In the genomic region with DNA sequence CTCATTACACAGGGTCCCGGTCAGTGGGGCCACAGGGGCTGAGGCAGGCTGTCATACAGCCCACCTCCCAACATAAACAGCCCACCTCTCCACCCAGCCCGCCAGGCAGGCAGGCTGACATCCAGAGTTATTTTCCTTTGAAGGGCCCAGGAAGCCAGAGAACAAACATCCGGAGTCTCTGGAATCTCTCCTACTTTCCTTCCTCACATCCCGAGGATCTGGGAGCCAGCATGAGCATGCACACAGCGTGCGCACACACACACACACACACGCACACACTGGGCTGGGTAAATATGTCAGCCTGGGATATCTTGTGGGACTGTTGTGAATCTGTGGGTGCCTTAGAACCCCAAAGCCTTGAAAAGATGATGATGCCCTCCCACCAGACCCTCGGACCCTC, we compare ENCODE assay signal across 25 cellular contexts. TPM values are rescaled to one million over a fixed set of nuclear protein-coding genes. Genes with fewer than 3 reads are reported as not detected.
DNase-seq lines count a peak whose midpoint lies in the region; ATAC-seq and TF ChIP-seq lines count a peak whose summit lies in the region.
"Had no signal": no experiment of that assay in that cellular context is flagged by ENCODE, and none has a peak within 500 bp of the region (broad histone marks: within the 10 kb centered on the region; RNA-seq: fewer than 3 reads in every experiment).

No MANE protein-coding gene starts in this region.

- CTCF ChIA-PET in Caco-2 (lab: Charles Lee): no interaction called here

- H3K4me3 Mint-ChIP-seq in Caco-2 (ENCODE audit: unreplicated experiment): no peak overlapping the region
- H3K4me3 Mint-ChIP-seq: activated naive CD8-positive, alpha-beta T cell; CD8-positive, alpha-beta T cell; dendritic cell treated with granulocyte-macrophage colony-stimulating factor and Interleukin-4, amounts not matched to agents 40 ng/mL and 50 ng/mL, for 4 days; stimulated activated naive CD8-positive, alpha-beta T cell treated with anti-CD3 and anti-CD28 coated beads, Interleukin-15, amount 100 ng/mL, for 72 hours had no signal

- no peak for ATAC-seq in HG03565 (IDR thresholded peaks at IDR 0.05; ENCODE audit: unreplicated experiment)
- ATAC-seq in HG03175 (IDR thresholded peaks at IDR 0.05; ENCODE audit: unreplicated experiment): no peak
- ATAC-seq: activated CD4-positive, CD25-positive, alpha-beta regulatory T cell treated with anti-CD3 and anti-CD28 coated beads, Interleukin-2, amount 50 U/mL, for 24 hours; CD8-positive, alpha-beta T cell; left ventricle myocardium superior; stimulated activated naive CD8-positive, alpha-beta T cell treated with anti-CD3 and anti-CD28 coated beads, Interleukin-15, amount 100 ng/mL, for 72 hours had no signal

- no peaks in the 10 kb centered on the region for H3K9me3 ChIP-seq in esophagus (ENCODE audit: control insufficient read depth in 2 of 2, insufficient read depth in 1 of 2, low read depth in 1 of 2, low read length in 1 of 2)
- no peaks in the 10 kb centered on the region for H3K9me3 ChIP-seq in transverse colon
- H3K9me3 ChIP-seq in Caco-2: no peaks in the 10 kb centered on the region
- H3K9me3 ChIP-seq: pancreas had no signal

- BruUV-seq in Caco-2 (replicated peaks; lab: Mats Ljungman, UMichigan): no TSS peak

- intact Hi-C loops in transverse colon (cut with DNase I; ENCODE audit: low total_unique reads) (no loop called here), Caco-2 (cut with micrococcal nuclease; ENCODE audit: unreplicated experiment) (no loop called here)

- POLR2A ChIA-PET in Caco-2 (lab: Charles Lee): no interaction called here

- H3K27ac Mint-ChIP-seq in Caco-2 (ENCODE audit: unreplicated experiment): no peak overlapping the region
- H3K27ac Mint-ChIP-seq: activated naive CD8-positive, alpha-beta T cell; CD8-positive, alpha-beta T cell had no signal

- no peak for TF ChIP-seq EP300 in transverse colon (IDR thresholded peaks at IDR 0.05; ENCODE audit: low read depth)

- DNase-seq in NCI-H226 (peak; percentile 35), mucosa of gallbladder (ENCODE audit: low spot score) (peak; percentile 46), transverse colon (no peak), Caco-2 (no peak)
- DNase-seq: activated CD8-positive, alpha-beta memory T cell treated with anti-CD3 and anti-CD28 coated beads for 24 hours; activated T-cell treated with anti-CD3 and anti-CD28 coated beads, Interleukin-2, amount 50 U/mL, for 48 hours; brain microvascular endothelial cell; CD8-positive, alpha-beta T cell; GM23248; Karpas-422; left ventricle myocardium superior; naive B cell; NCI-H1092 treated with DMSO at 0.1 percent for 48 hours; NCI-H2081; NCI-H524 treated with DMSO at 0.1 percent for 48 hours; pancreas; stimulated activated CD4-positive, alpha-beta T cell treated with anti-CD3 and anti-CD28 coated beads, Interleukin-2, amount 100 ng/mL, for 48 hours; stimulated activated naive CD8-positive, alpha-beta T cell treated with anti-CD3 and anti-CD28 coated beads, Interleukin-15, amount 100 ng/mL, for 72 hours had no signal

- TF ChIP-seq CTCF in transverse colon (IDR thresholded peaks at IDR 0.05) (no peak), Caco-2 (IDR thresholded peaks at IDR 0.05; ENCODE audit: insufficient read depth in 1 of 2, low read depth in 1 of 2, low read length in 1 of 2, severe bottlenecking in 1 of 2, unreplicated experiment in 1 of 2) (no peak)

- peaks cover 47% of the 10 kb centered on the region for H3K27me3 Mint-ChIP-seq in Caco-2 (ENCODE audit: insufficient read depth, unreplicated experiment)

- H3K4me3 ChIP-seq in esophagus (ENCODE audit: low read depth in 1 of 2, low read length in 2 of 2): no peak overlapping the region
- H3K4me3 ChIP-seq in transverse colon: no peak overlapping the region
- no peak overlapping the region for H3K4me3 ChIP-seq in Caco-2 (ENCODE audit: low read depth, low read length)
- H3K4me3 ChIP-seq: GM23248, pancreas had no signal

- H3K4me1 Mint-ChIP-seq in Caco-2 (ENCODE audit: low read depth, unreplicated experiment): no peaks in the 10 kb centered on the region

- no peaks in the 10 kb centered on the region for H3K36me3 Mint-ChIP-seq in Caco-2 (ENCODE audit: insufficient read depth, unreplicated experiment)
- H3K36me3 Mint-ChIP-seq: activated naive CD8-positive, alpha-beta T cell; CD8-positive, alpha-beta T cell; naive B cell had no signal

- H3K4me1 ChIP-seq in esophagus (ENCODE audit: control insufficient read depth in 2 of 2, insufficient read depth in 2 of 2, low read length in 1 of 2): peaks cover 0 to 8% of the 10 kb centered on the region in 2 donors
- H3K4me1 ChIP-seq in transverse colon: peaks cover 23 to 37% (median 28%) of the 10 kb centered on the region in 4 donors
- H3K4me1 ChIP-seq in Caco-2: no peaks in the 10 kb centered on the region
- H3K4me1 ChIP-seq: pancreas had no signal

- WGBS in esophagus, 2 donors: 56 to 59% methylated on average over 8 of the region's 8 CpGs
- 44% methylated on average over 8 of the region's 8 CpGs; no CpG with 5 or more reads in 1 of the 2 donors for WGBS in transverse colon (ENCODE audit: low coverage in 1 of 2), 2 donors

- no peaks in the 10 kb centered on the region for H3K9me3 Mint-ChIP-seq in Caco-2 (ENCODE audit: unreplicated experiment)
- H3K9me3 Mint-ChIP-seq: CD8-positive, alpha-beta T cell; dendritic cell treated with granulocyte-macrophage colony-stimulating factor and Interleukin-4, amounts not matched to agents 40 ng/mL and 50 ng/mL, for 4 days; naive B cell; stimulated activated naive CD8-positive, alpha-beta T cell treated with anti-CD3 and anti-CD28 coated beads, Interleukin-15, amount 100 ng/mL, for 72 hours had no signal

- H3K27me3 ChIP-seq in esophagus (ENCODE audit: control insufficient read depth in 1 of 2, insufficient read depth in 2 of 2, low read length in 2 of 2) (no peaks in the 10 kb centered on the region), transverse colon (no peaks in the 10 kb centered on the region), Caco-2 (replicated peaks; ENCODE audit: control insufficient read depth, insufficient read depth, low read length) (peaks cover 16% of the 10 kb centered on the region)
- H3K27me3 ChIP-seq: pancreas had no signal

- in situ Hi-C loops in transverse colon (cut with MboI; ENCODE audit: low pct_ligation_motif_present in 1 of 4, low pct_unique_long_range_greater_than_20kb in 1 of 4, low sequenced_read_pairs in 3 of 4): no loop called here

- no peak for TF ChIP-seq POLR2A in transverse colon (IDR thresholded peaks at IDR 0.05)

- H3K27ac ChIP-seq in esophagus (ENCODE audit: low read depth in 2 of 2, low read length in 1 of 2) (peak overlapping the region; percentile 52 to 65), transverse colon (peak overlapping the region; percentile 64 to 84 (median 82))
- H3K27ac ChIP-seq: brain microvascular endothelial cell, epithelial cell of prostate, GM23248 had no signal

- H3K36me3 ChIP-seq in esophagus (ENCODE audit: control insufficient read depth in 2 of 2, insufficient read depth in 2 of 2, low read length in 1 of 2) (no peaks in the 10 kb centered on the region), transverse colon (no peaks in the 10 kb centered on the region), Caco-2 (ENCODE audit: control insufficient read depth, insufficient read depth, low read length) (no peaks in the 10 kb centered on the region)
- H3K36me3 ChIP-seq: brain microvascular endothelial cell, pancreas had no signal

RNA-seq across cellular contexts. Expression of gene PDE2A, which starts 55.4 kb away (rescaled TPM):
- 1 to 10 TPM; 6.9 to 7.6 TPM for polyA plus RNA-seq in esophagus
- total RNA-seq in mucosa of gallbladder (23.7 TPM), transverse colon (10 to 100 TPM in 3 of 4 donors, 1 to 10 TPM in 1; 6.6 to 41.9 (median 17.1) TPM), Caco-2 (2022) (1.2 and 1.4 TPM in 2 replicates)

Comparison
In these comparisons a context has a peak if more than half of its experiments do, and no peak if none do; other contexts are left out.
1. DNase-seq: peak in NCI-H226 (single experiment) and mucosa of gallbladder (single experiment); none in transverse colon (single experiment) and Caco-2 (0 of 2).